In the genomic region with DNA sequence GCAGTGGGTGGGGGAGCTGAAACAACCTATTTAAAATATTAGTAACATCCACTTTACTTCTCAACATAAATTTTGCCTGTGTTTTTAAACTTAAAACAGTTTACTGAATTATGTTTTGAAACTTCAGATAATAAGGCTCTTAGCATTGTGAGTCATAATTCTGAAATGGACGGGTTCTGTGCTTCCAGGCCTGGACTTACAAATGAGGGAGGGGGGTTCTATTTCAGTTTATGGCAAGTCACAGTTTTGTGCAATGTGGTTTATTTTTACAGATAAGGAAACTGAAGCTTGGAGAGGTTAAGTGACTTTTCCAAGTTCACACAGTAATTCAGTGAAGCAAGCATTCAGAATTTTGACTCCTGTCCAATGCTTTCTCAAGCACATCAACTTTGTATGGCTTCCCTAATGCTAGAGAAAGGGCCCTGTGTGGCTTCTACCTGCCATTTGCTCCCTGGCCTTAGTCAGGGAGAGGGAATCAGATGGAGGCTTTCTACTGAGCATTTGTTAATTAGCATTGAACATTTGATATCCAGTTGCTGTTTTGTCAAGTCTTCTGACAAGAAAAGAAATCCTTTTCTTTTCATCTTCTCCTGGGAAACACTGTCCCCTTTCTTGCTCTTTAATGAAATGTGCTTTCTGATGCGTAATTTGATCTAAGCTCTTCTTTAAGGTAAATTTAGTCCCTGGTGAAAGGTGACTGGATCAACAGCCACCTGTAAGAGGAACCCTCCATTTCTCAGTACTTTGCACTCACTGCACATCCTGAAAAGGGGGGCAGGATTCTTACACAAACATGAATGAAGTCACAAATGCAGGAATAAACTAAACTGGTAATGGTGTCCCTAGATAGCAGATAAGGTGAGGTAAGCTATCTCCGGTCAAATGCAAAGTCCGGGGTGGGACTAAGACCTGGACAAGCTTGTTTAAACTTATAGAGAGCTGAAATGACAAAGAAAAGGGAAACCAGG, we compare ENCODE assay signal across 13 cellular contexts. TPM values are rescaled to one million over a fixed set of nuclear protein-coding genes. Genes with fewer than 3 reads are reported as not detected.
A peak's percentile ranks its signal among the peaks of the same experiment; 100 is the strongest.
DNase-seq lines count a peak whose midpoint lies in the region; ATAC-seq, FAIRE-seq and TF ChIP-seq lines count a peak whose summit lies in the region.
"Had no signal": no experiment of that assay in that cellular context is flagged by ENCODE, and none has a peak within 500 bp of the region (broad histone marks: within the 10 kb centered on the region; RNA-seq: fewer than 3 reads in every experiment).

No MANE protein-coding gene starts in this region.

- no peaks in the 10 kb centered on the region for H3K9me3 ChIP-seq in HUES64 (ENCODE audit: insufficient read depth, low read depth, low read length)
- H3K9me3 ChIP-seq in astrocyte (ENCODE audit: insufficient read depth, low read depth, low read length), result no peaks in the 10 kb centered on the region
- no peaks in the 10 kb centered on the region for H3K9me3 ChIP-seq in naive thymus-derived CD4-positive, alpha-beta T cell (ENCODE audit: control insufficient read depth in 2 of 3, low read length in 3 of 3)

- H4K20me1 ChIP-seq in astrocyte (ENCODE audit: insufficient read depth, low read length), result no peaks in the 10 kb centered on the region

- H3K4me3 Mint-ChIP-seq in astrocyte (ENCODE audit: unreplicated experiment), result no peak overlapping the region
- H3K4me3 Mint-ChIP-seq in naive thymus-derived CD4-positive, alpha-beta T cell, result no peak overlapping the region
- H3K4me3 Mint-ChIP-seq: activated CD8-positive, alpha-beta T cell treated with anti-CD3 and anti-CD28 coated beads for 36 hours; CD4-positive, alpha-beta memory T cell had no signal

- H3K4me3 ChIP-seq in HUES64 (ENCODE audit: low read length), result no peak overlapping the region; the same call in 1 of the 2 replicates
- H3K4me3 ChIP-seq in astrocyte (ENCODE audit: insufficient read depth, low read depth, low read length), result no peak overlapping the region
- no peak overlapping the region for H3K4me3 ChIP-seq in naive thymus-derived CD4-positive, alpha-beta T cell (ENCODE audit: low read length)

- H3K4me1 ChIP-seq in HUES64 (ENCODE audit: insufficient read depth, low read length) (peaks cover 53% of the 10 kb centered on the region), astrocyte (ENCODE audit: insufficient read depth, low read length) (peaks cover 5% of the 10 kb centered on the region)
- H3K4me1 ChIP-seq in naive thymus-derived CD4-positive, alpha-beta T cell (ENCODE audit: control insufficient read depth in 2 of 2, insufficient read depth in 2 of 2, low read length in 2 of 2), result peaks cover 5 to 9% of the 10 kb centered on the region in 2 donors

- no peak overlapping the region for H3K4me2 ChIP-seq in astrocyte (ENCODE audit: low read length)

- no peak overlapping the region for H2AFZ ChIP-seq in astrocyte (ENCODE audit: low read depth, low read length)

- WGBS in HUES64, result 86% methylated on average over 4 of the region's 4 CpGs

- TF ChIP-seq CTCF in astrocyte (IDR thresholded peaks at IDR 0.05; ENCODE audit: insufficient read depth, low read depth, low read length), result no peak

- peaks cover 2% of the 10 kb centered on the region for H3K27me3 Mint-ChIP-seq in astrocyte (ENCODE audit: low read depth, unreplicated experiment)
- peaks cover 0 to 18% (median 5%) of the 10 kb centered on the region in 5 donors for H3K27me3 Mint-ChIP-seq in naive thymus-derived CD4-positive, alpha-beta T cell

- no peak for FAIRE-seq in astrocyte (lab: Jason Lieb, UNC)
- FAIRE-seq: bronchial epithelial cell had no signal

- no peaks in the 10 kb centered on the region for H3K9me3 Mint-ChIP-seq in astrocyte (ENCODE audit: unreplicated experiment)
- H3K9me3 Mint-ChIP-seq in naive thymus-derived CD4-positive, alpha-beta T cell, result peaks cover 0 to 1% (median 0%) of the 10 kb centered on the region in 11 donors
- H3K9me3 Mint-ChIP-seq: activated CD8-positive, alpha-beta T cell treated with anti-CD3 and anti-CD28 coated beads for 36 hours; CD4-positive, alpha-beta memory T cell had no signal

- POLR2A ChIA-PET in naive thymus-derived CD4-positive, alpha-beta T cell (lab: Charles Lee), result no interaction called here

- CTCF ChIA-PET in naive thymus-derived CD4-positive, alpha-beta T cell (lab: Charles Lee), result interaction anchor here (1.9 kb wide), 1 partner anchor 30 kb away, joined by 7 read pairs; no protein-coding TSS in a partner anchor

- DNase-seq in NCI-H2107 treated with DMSO at 0.1 percent for 48 hours (lab: John Stamatoyannopoulos, UW; ENCODE audit: unreplicated experiment) (peak; percentile 97), astrocyte (ENCODE audit: low read depth) (peak; percentile 21), caudate nucleus (lab: John Stamatoyannopoulos, UW) (no peak), inferior parietal cortex (ENCODE audit: extremely low spot score) (no peak)
- no peak for DNase-seq in naive thymus-derived CD4-positive, alpha-beta T cell
- DNase-seq: activated CD8-positive, alpha-beta T cell treated with anti-CD3 and anti-CD28 coated beads for 36 hours; activated effector memory CD4-positive, alpha-beta T cell treated with Interleukin-2 at 50 U/mL for 16 hours; CD4-positive, alpha-beta memory T cell had no signal

- intact Hi-C loops in naive thymus-derived CD4-positive, alpha-beta T cell (cut with micrococcal nuclease), result loop anchor here in 1 of 2 donors (5.0 kb wide), 1 partner anchor 51 kb away; the partner anchor contains the start of genes RAB2B and TOX4

- H3K36me3 ChIP-seq in HUES64 (ENCODE audit: insufficient read depth, low read length), result peaks cover 38% of the 10 kb centered on the region
- no peaks in the 10 kb centered on the region for H3K36me3 ChIP-seq in astrocyte (ENCODE audit: insufficient read depth, low read length)
- H3K36me3 ChIP-seq in naive thymus-derived CD4-positive, alpha-beta T cell (ENCODE audit: control insufficient read depth in 2 of 3, insufficient read depth in 3 of 3, low read length in 3 of 3), result peaks cover 0 to 4% (median 0%) of the 10 kb centered on the region in 3 experiments

- peaks cover 10% of the 10 kb centered on the region for H3K36me3 Mint-ChIP-seq in astrocyte (ENCODE audit: low read depth, unreplicated experiment)
- no peaks in the 10 kb centered on the region for H3K36me3 Mint-ChIP-seq in naive thymus-derived CD4-positive, alpha-beta T cell
- H3K36me3 Mint-ChIP-seq: CD4-positive, alpha-beta memory T cell had no signal

- H3K27me3 ChIP-seq in HUES64 (ENCODE audit: insufficient read depth, low read length) (no peaks in the 10 kb centered on the region), astrocyte (ENCODE audit: insufficient read depth, low read length) (peaks cover 3% of the 10 kb centered on the region)
- no peaks in the 10 kb centered on the region for H3K27me3 ChIP-seq in naive thymus-derived CD4-positive, alpha-beta T cell (ENCODE audit: control insufficient read depth in 2 of 2, insufficient read depth in 2 of 2, low read length in 2 of 2)

- H3K9ac ChIP-seq in HUES64 (ENCODE audit: low read depth, low read length) (peak overlapping the region; percentile 88), astrocyte (ENCODE audit: low read length) (no peak overlapping the region)

- no peak for ATAC-seq in naive thymus-derived CD4-positive, alpha-beta T cell
- ATAC-seq in HG03457 (IDR thresholded peaks at IDR 0.05; ENCODE audit: unreplicated experiment), result no peak
- ATAC-seq: activated CD8-positive, alpha-beta T cell treated with anti-CD3 and anti-CD28 coated beads for 36 hours had no signal

- peaks cover 6% of the 10 kb centered on the region for H3K4me1 Mint-ChIP-seq in astrocyte (ENCODE audit: low read depth, unreplicated experiment)
- peaks cover 10 to 27% (median 15%) of the 10 kb centered on the region in 7 donors for H3K4me1 Mint-ChIP-seq in naive thymus-derived CD4-positive, alpha-beta T cell

- H3K79me2 ChIP-seq in astrocyte (ENCODE audit: insufficient read depth, low read length), result peaks cover 4% of the 10 kb centered on the region

- no peak overlapping the region for H3K27ac Mint-ChIP-seq in astrocyte (ENCODE audit: unreplicated experiment)
- peak overlapping the region in 6 of 9 donors; percentile 22 to 69 (median 44) for H3K27ac Mint-ChIP-seq in naive thymus-derived CD4-positive, alpha-beta T cell
- H3K27ac Mint-ChIP-seq: activated CD8-positive, alpha-beta T cell treated with anti-CD3 and anti-CD28 coated beads for 36 hours had no signal

- H3K27ac ChIP-seq in HUES64 (ENCODE audit: low read depth, low read length), result peak overlapping the region; percentile 98
- no peak overlapping the region for H3K27ac ChIP-seq in astrocyte (ENCODE audit: low read depth, low read length)
- peak overlapping the region; percentile 13 for H3K27ac ChIP-seq in naive thymus-derived CD4-positive, alpha-beta T cell (ENCODE audit: low read depth, low read length)
- no peak overlapping the region for H3K27ac ChIP-seq in caudate nucleus (ENCODE audit: low read depth, low read length)
- H3K27ac ChIP-seq: epithelial cell of prostate had no signal

RNA-seq across cellular contexts. Expression of gene SALL2, which starts 2.5 kb away (rescaled TPM):
- polyA plus RNA-seq in HUES64 (2013, experiment 1 of 2), result 211 TPM
- 202 TPM for polyA plus RNA-seq in HUES64 (2013, experiment 2 of 2)
- 28.3 and 34.5 TPM in 2 replicates for total RNA-seq in astrocyte
- 1 to 10 TPM; 2.3 to 8.3 (median 3.9) TPM for total RNA-seq in naive thymus-derived CD4-positive, alpha-beta T cell
- 1 to 10 TPM; 4.2 to 5.9 TPM for polyA plus RNA-seq in naive thymus-derived CD4-positive, alpha-beta T cell

RNA-seq across cellular contexts. Expression of gene METTL3, which starts 17.5 kb away (rescaled TPM):
- 59.3 TPM for polyA plus RNA-seq in HUES64 (2013, experiment 1 of 2)
- polyA plus RNA-seq in HUES64 (2013, experiment 2 of 2), result 55.1 TPM
- 40.0 and 44.0 TPM in 2 replicates for total RNA-seq in astrocyte
- 100 to 1,000 TPM in 2 of 5 experiments, 10 to 100 TPM in 3; 43.6 to 108 (median 75.3) TPM for total RNA-seq in naive thymus-derived CD4-positive, alpha-beta T cell
- polyA plus RNA-seq in naive thymus-derived CD4-positive, alpha-beta T cell, result 10 to 100 TPM; 17.6 to 26.3 TPM

RNA-seq across cellular contexts. Expression of gene OR10G3, which starts 51.2 kb away (rescaled TPM):
- not detected for polyA plus RNA-seq in HUES64 (2013, experiment 1 of 2)
- not detected for polyA plus RNA-seq in HUES64 (2013, experiment 2 of 2)
- not detected in 2 replicates for total RNA-seq in astrocyte
- total RNA-seq in naive thymus-derived CD4-positive, alpha-beta T cell, result not detected
- polyA plus RNA-seq in naive thymus-derived CD4-positive, alpha-beta T cell, result not detected
- total RNA-seq: activated CD8-positive, alpha-beta T cell treated with anti-CD3 and anti-CD28 coated beads for 36 hours; bronchial epithelial cell; CD4-positive, alpha-beta memory T cell; M059J had no signal
- polyA plus RNA-seq: CD4-positive, alpha-beta memory T cell had no signal

RNA-seq across cellular contexts. Expression of gene TOX4, which starts 51.7 kb away (rescaled TPM):
- polyA plus RNA-seq in HUES64 (2013, experiment 1 of 2), result 32.4 TPM
- polyA plus RNA-seq in HUES64 (2013, experiment 2 of 2), result 29.9 TPM
- total RNA-seq in astrocyte, result 88.8 and 92.2 TPM in 2 replicates
- total RNA-seq in naive thymus-derived CD4-positive, alpha-beta T cell, result 100 to 1,000 TPM in 1 of 5 experiments, 10 to 100 TPM in 4; 78.5 to 116 (median 86.5) TPM
- polyA plus RNA-seq in naive thymus-derived CD4-positive, alpha-beta T cell, result 10 to 100 TPM; 70.5 to 98.3 TPM

RNA-seq across cellular contexts. Expression of gene RAB2B, which starts 51.9 kb away (rescaled TPM):
- 14.3 TPM for polyA plus RNA-seq in HUES64 (2013, experiment 1 of 2)
- 18.5 TPM for polyA plus RNA-seq in HUES64 (2013, experiment 2 of 2)
- 48.5 and 49.9 TPM in 2 replicates for total RNA-seq in astrocyte
- 10 to 100 TPM; 26.6 to 32.8 (median 30.5) TPM for total RNA-seq in naive thymus-derived CD4-positive, alpha-beta T cell
- polyA plus RNA-seq in naive thymus-derived CD4-positive, alpha-beta T cell, result 1 to 10 TPM; 5.6 to 9.9 TPM

Comparison
In these comparisons a context has a peak if more than half of its experiments do, and no peak if none do; other contexts are left out.
1. H3K27ac ChIP-seq: peak in HUES64 (single experiment) and naive thymus-derived CD4-positive, alpha-beta T cell (single experiment); none in astrocyte (single experiment) and caudate nucleus (single experiment).
2. DNase-seq: peak in NCI-H2107 treated with DMSO at 0.1 percent for 48 hours (single experiment) and astrocyte (single experiment); none in naive thymus-derived CD4-positive, alpha-beta T cell (0 of 9), caudate nucleus (0 of 61) and inferior parietal cortex (single experiment).